Comparison of ENCODE assay signal across 8 cellular contexts in genomic region chr10:26857991-26858706, GRCh38. TPM values are rescaled to one million over a fixed set of nuclear protein-coding genes. Genes with fewer than 3 reads are reported as not detected.
DNase-seq lines count a peak whose midpoint lies in the region; ATAC-seq lines count a peak whose summit lies in the region.

No MANE protein-coding gene starts in this region.

- H3K27ac ChIP-seq in muscle layer of duodenum (ENCODE audit: low read length) = peak overlapping the region; percentile 97

- H3K4me3 Mint-ChIP-seq in activated naive CD4-positive, alpha-beta T cell treated with anti-CD3 and anti-CD28 coated beads, Interleukin-2, amount 50 U/mL, for 24 hours = peak overlapping the region; percentile 94
- peak overlapping the region; percentile 96 for H3K4me3 Mint-ChIP-seq in activated naive CD8-positive, alpha-beta T cell treated with anti-CD3 and anti-CD28 coated beads, Interleukin-2, amount 10 ng/mL, durations not matched to agents 7 days and 5 days

- H3K9me3 Mint-ChIP-seq in activated naive CD4-positive, alpha-beta T cell treated with anti-CD3 and anti-CD28 coated beads, Interleukin-2, amount 50 U/mL, for 24 hours = no peaks in the 10 kb centered on the region
- H3K9me3 Mint-ChIP-seq in activated naive CD8-positive, alpha-beta T cell treated with anti-CD3 and anti-CD28 coated beads, Interleukin-2, amount 10 ng/mL, durations not matched to agents 7 days and 5 days = peaks cover 2% of the 10 kb centered on the region

- ATAC-seq in HG03095 (IDR thresholded peaks at IDR 0.05; ENCODE audit: unreplicated experiment) = peak; percentile 34
- ATAC-seq in activated naive CD8-positive, alpha-beta T cell treated with anti-CD3 and anti-CD28 coated beads, Interleukin-2, amount 10 ng/mL, durations not matched to agents 7 days and 5 days (ENCODE audit: low read depth) = no peak
- no peak for ATAC-seq in HG03521 (IDR thresholded peaks at IDR 0.05; ENCODE audit: unreplicated experiment)
- no peak for ATAC-seq in GM19023 (IDR thresholded peaks at IDR 0.05; ENCODE audit: unreplicated experiment)

- peak overlapping the region; percentile 96 for H3K27ac Mint-ChIP-seq in activated naive CD4-positive, alpha-beta T cell treated with anti-CD3 and anti-CD28 coated beads, Interleukin-2, amount 50 U/mL, for 24 hours
- peak overlapping the region; percentile 74 for H3K27ac Mint-ChIP-seq in activated naive CD8-positive, alpha-beta T cell treated with anti-CD3 and anti-CD28 coated beads, Interleukin-2, amount 10 ng/mL, durations not matched to agents 7 days and 5 days

- no peak for DNase-seq in activated naive CD4-positive, alpha-beta T cell treated with anti-CD3 and anti-CD28 coated beads, Interleukin-2, amount 50 U/mL, for 16 hours
- no peak for DNase-seq in activated naive CD8-positive, alpha-beta T cell treated with anti-CD3 and anti-CD28 coated beads, Interleukin-2, amount 10 ng/mL, durations not matched to agents 7 days and 5 days
- no peak for DNase-seq in NCI-H1105 treated with DMSO at 0.1 percent for 48 hours (lab: John Stamatoyannopoulos, UW)

- peaks cover 15 to 28% of the 10 kb centered on the region in 2 donors for H3K4me1 ChIP-seq in muscle layer of duodenum (ENCODE audit: control insufficient read depth in 1 of 2, insufficient read depth in 2 of 2, low read length in 2 of 2)

- POLR2A ChIA-PET in activated naive CD8-positive, alpha-beta T cell treated with anti-CD3 and anti-CD28 coated beads, Interleukin-2, amount 10 ng/mL, durations not matched to agents 7 days and 5 days (lab: Charles Lee) = no interaction called here

- peaks cover 3% of the 10 kb centered on the region for H3K27me3 ChIP-seq in muscle layer of duodenum (ENCODE audit: low read depth, low read length)

- no peaks in the 10 kb centered on the region for H3K27me3 Mint-ChIP-seq in activated naive CD4-positive, alpha-beta T cell treated with anti-CD3 and anti-CD28 coated beads, Interleukin-2, amount 50 U/mL, for 24 hours
- no peaks in the 10 kb centered on the region for H3K27me3 Mint-ChIP-seq in activated naive CD8-positive, alpha-beta T cell treated with anti-CD3 and anti-CD28 coated beads, Interleukin-2, amount 10 ng/mL, durations not matched to agents 7 days and 5 days

- H3K36me3 Mint-ChIP-seq in activated naive CD4-positive, alpha-beta T cell treated with anti-CD3 and anti-CD28 coated beads, Interleukin-2, amount 50 U/mL, for 24 hours = peaks cover 5% of the 10 kb centered on the region
- peaks cover 12% of the 10 kb centered on the region for H3K36me3 Mint-ChIP-seq in activated naive CD8-positive, alpha-beta T cell treated with anti-CD3 and anti-CD28 coated beads, Interleukin-2, amount 10 ng/mL, durations not matched to agents 7 days and 5 days

- no peaks in the 10 kb centered on the region for H3K9me3 ChIP-seq in muscle layer of duodenum (ENCODE audit: control insufficient read depth in 1 of 2, low read length in 2 of 2)

- H3K36me3 ChIP-seq in muscle layer of duodenum (ENCODE audit: control insufficient read depth in 1 of 2, insufficient read depth in 2 of 2, low read length in 2 of 2) = peaks cover 0 to 10% of the 10 kb centered on the region in 2 donors

- peak overlapping the region; percentile 95 to 98 for H3K4me3 ChIP-seq in muscle layer of duodenum (ENCODE audit: low read depth in 1 of 2, low read length in 2 of 2)

- peaks cover 58% of the 10 kb centered on the region for H3K4me1 Mint-ChIP-seq in activated naive CD4-positive, alpha-beta T cell treated with anti-CD3 and anti-CD28 coated beads, Interleukin-2, amount 50 U/mL, for 24 hours
- peaks cover 36% of the 10 kb centered on the region for H3K4me1 Mint-ChIP-seq in activated naive CD8-positive, alpha-beta T cell treated with anti-CD3 and anti-CD28 coated beads, Interleukin-2, amount 10 ng/mL, durations not matched to agents 7 days and 5 days

RNA-seq across cellular contexts. Expression of gene ABI1, which starts 2.6 kb away (rescaled TPM):
- total RNA-seq in activated naive CD8-positive, alpha-beta T cell treated with anti-CD3 and anti-CD28 coated beads, Interleukin-2, amount 10 ng/mL, durations not matched to agents 7 days and 5 days = 10 to 100 TPM; 54.5 to 54.6 TPM
